In the genomic region with DNA sequence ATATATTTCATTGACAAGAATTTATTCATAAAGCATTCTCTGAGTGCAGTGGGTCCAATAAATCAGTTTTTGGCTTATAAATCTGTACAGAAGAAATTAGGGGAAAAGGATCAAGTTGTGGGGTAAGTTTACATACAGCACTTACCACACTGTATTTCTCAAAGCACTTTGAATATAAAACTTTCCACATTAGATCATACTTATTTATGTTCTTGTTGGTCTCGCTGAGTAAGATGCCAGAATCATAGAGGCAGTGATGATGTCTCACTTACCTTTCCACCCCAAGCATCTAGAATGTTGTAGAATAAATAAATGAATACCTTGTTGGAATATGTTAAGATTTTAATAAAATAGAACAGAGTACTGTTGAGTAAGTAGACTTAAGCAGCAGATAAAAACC, we compare ENCODE assay signal across 22 cellular contexts.
DNase-seq lines count a peak whose midpoint lies in the region; ATAC-seq and TF ChIP-seq lines count a peak whose summit lies in the region.
"Had no signal": no experiment of that assay in that cellular context is flagged by ENCODE, and none has a peak within 500 bp of the region (broad histone marks: within the 10 kb centered on the region; RNA-seq: fewer than 3 reads in every experiment).

No MANE protein-coding gene starts in this region.

- H3K27ac Mint-ChIP-seq in Caco-2 (ENCODE audit: unreplicated experiment), result peak overlapping the region; percentile 76
- H3K27ac Mint-ChIP-seq: B cell; CD4-positive, CD25-positive, alpha-beta regulatory T cell; CD8-positive, alpha-beta T cell had no signal

- CTCF ChIA-PET in Caco-2 (lab: Charles Lee), result interaction anchor here (0.6 kb wide), 1 partner anchor 787 kb away, joined by 7 read pairs; no protein-coding TSS in a partner anchor

- H2BK15ac ChIP-seq in neuronal stem cell (ENCODE audit: low read length), result no peak overlapping the region

- H3K27me3 ChIP-seq in Caco-2 (replicated peaks; ENCODE audit: control insufficient read depth, insufficient read depth, low read length) (no peaks in the 10 kb centered on the region), neuronal stem cell (ENCODE audit: control insufficient read depth in 3 of 3, insufficient read depth in 3 of 3, low read depth in 1 of 3, low read length in 3 of 3) (no peaks in the 10 kb centered on the region), skeletal muscle tissue (ENCODE audit: control insufficient read depth in 3 of 3, insufficient read depth in 3 of 3, low read length in 3 of 3) (no peaks in the 10 kb centered on the region)
- H3K27me3 ChIP-seq: BLaER1 had no signal

- H2AFZ ChIP-seq in neuronal stem cell (ENCODE audit: low read length), result peak overlapping the region; percentile 36

- no peak overlapping the region for H4K8ac ChIP-seq in neuronal stem cell (ENCODE audit: low read depth, low read length)

- intact Hi-C loops in Right ventricle myocardium superior (cut with DNase I), result no loop called here
- intact Hi-C loops in Right ventricle myocardium inferior (cut with DNase I), result loop anchor here (10.0 kb wide), 1 partner anchor 118 kb away; no protein-coding TSS in a partner anchor
- intact Hi-C loops in Caco-2 (cut with micrococcal nuclease; ENCODE audit: unreplicated experiment), result loop anchor here (1.0 kb wide), 2 partner anchors 17 to 57 kb away; no protein-coding TSS in a partner anchor

- no peak overlapping the region for H2BK120ac ChIP-seq in neuronal stem cell (ENCODE audit: low read depth, low read length)

- H3K18ac ChIP-seq in neuronal stem cell (ENCODE audit: low read length), result no peak overlapping the region

- peaks cover 24% of the 10 kb centered on the region for H3K4me1 Mint-ChIP-seq in Caco-2 (ENCODE audit: low read depth, unreplicated experiment)
- H3K4me1 Mint-ChIP-seq: B cell had no signal

- POLR2A ChIA-PET in Caco-2 (lab: Charles Lee), result no interaction called here

- H3K9me3 ChIP-seq in Caco-2, result 0 out of 2 replicates have a peak, but pooled peaks cover 4% of the 10 kb centered on the region
- no peaks in the 10 kb centered on the region for H3K9me3 ChIP-seq in neuronal stem cell (replicated peaks in 1 of 2; ENCODE audit: control insufficient read depth in 2 of 2, insufficient read depth in 1 of 2, low read depth in 1 of 2, low read length in 2 of 2)
- H3K9me3 ChIP-seq in skeletal muscle tissue (ENCODE audit: control insufficient read depth in 3 of 3, low read length in 3 of 3), result no peaks in the 10 kb centered on the region
- H3K9me3 ChIP-seq: BLaER1 had no signal

- H2BK5ac ChIP-seq in neuronal stem cell (ENCODE audit: low read length), result no peak overlapping the region

- H3K4me3 Mint-ChIP-seq in Caco-2 (ENCODE audit: unreplicated experiment), result peak overlapping the region; percentile 50
- H3K4me3 Mint-ChIP-seq: B cell; CD4-positive, CD25-positive, alpha-beta regulatory T cell; CD8-positive, alpha-beta T cell had no signal

- H3K23ac ChIP-seq in neuronal stem cell (ENCODE audit: low read depth, low read length, poor library complexity), result no peak overlapping the region

- WGBS in neuronal stem cell (ENCODE audit: extremely low coverage in 2 of 2, insufficient read length in 2 of 2, insufficient replicate concordance in 1 of 2), 2 donors, result no CpG with 5 or more reads among the region's 1 CpG

- no peak overlapping the region for H2AK5ac ChIP-seq in neuronal stem cell (ENCODE audit: low read depth, low read length)

- no peak overlapping the region for H2BK12ac ChIP-seq in neuronal stem cell (ENCODE audit: low read length)

- no peak overlapping the region for H3K14ac ChIP-seq in neuronal stem cell (ENCODE audit: low read length)

- no peak overlapping the region for H3K4ac ChIP-seq in neuronal stem cell (ENCODE audit: low read length)

- no peaks in the 10 kb centered on the region for H3K9me3 Mint-ChIP-seq in Caco-2 (ENCODE audit: unreplicated experiment)

- no peaks in the 10 kb centered on the region for H3K79me1 ChIP-seq in neuronal stem cell (ENCODE audit: low read depth, low read length)

- no TSS peak for BruUV-seq in Caco-2 (replicated peaks; lab: Mats Ljungman, UMichigan)

- ATAC-seq in Right ventricle myocardium superior (ENCODE audit: poor library complexity) (peak; percentile 21), Right ventricle myocardium inferior (no peak), GM18858 (IDR thresholded peaks at IDR 0.05; ENCODE audit: unreplicated experiment) (no peak)
- ATAC-seq: CD8-positive, alpha-beta T cell; GM12878 had no signal

- H3K27ac ChIP-seq in neuronal stem cell (replicated peaks; ENCODE audit: low read length) (no peak overlapping the region), skeletal muscle tissue (ENCODE audit: low read depth, low read length) (peak overlapping the region; percentile 26)
- H3K27ac ChIP-seq: 22Rv1, BLaER1, C4-2B had no signal

- H3K4me1 ChIP-seq in Caco-2, result peaks cover 15% of the 10 kb centered on the region
- H3K4me1 ChIP-seq in neuronal stem cell (ENCODE audit: control insufficient read depth in 2 of 2, insufficient read depth in 1 of 2, low read depth in 1 of 2, low read length in 2 of 2), result peaks cover 0 to 2% of the 10 kb centered on the region in 2 donors
- peaks cover 0 to 2% (median under 1%) of the 10 kb centered on the region in 3 donors for H3K4me1 ChIP-seq in skeletal muscle tissue (ENCODE audit: control insufficient read depth in 3 of 3, insufficient read depth in 3 of 3, low read length in 3 of 3)
- H3K4me1 ChIP-seq: BLaER1 had no signal

- H3K27me3 Mint-ChIP-seq in Caco-2 (ENCODE audit: insufficient read depth, unreplicated experiment), result no peaks in the 10 kb centered on the region
- H3K27me3 Mint-ChIP-seq: B cell; CD4-positive, CD25-positive, alpha-beta regulatory T cell had no signal

- DNase-seq in Right ventricle myocardium superior, result no peak
- DNase-seq in Right ventricle myocardium inferior (ENCODE audit: missing footprints), result no peak
- no peak for DNase-seq in Caco-2
- DNase-seq in neuronal stem cell (ENCODE audit: low spot score), result no peak
- DNase-seq in mesenteric fat pad (ENCODE audit: low spot score), result no peak
- DNase-seq in SIG-M5 (lab: John Stamatoyannopoulos, UW), result no peak
- DNase-seq: CD4-positive, CD25-positive, alpha-beta regulatory T cell; CD8-positive, alpha-beta T cell; DMS 273 treated with DMSO at 0.1 percent for 48 hours; DMS79; EL; GDM1; GOT3; H7; HCEC 1CT had no signal

- TF ChIP-seq CTCF in Caco-2 (IDR thresholded peaks at IDR 0.05; ENCODE audit: insufficient read depth in 1 of 2, low read depth in 1 of 2, low read length in 1 of 2, severe bottlenecking in 1 of 2, unreplicated experiment in 1 of 2), result no peak

- no peak overlapping the region for H3K4me2 ChIP-seq in neuronal stem cell (ENCODE audit: insufficient read depth, low read length, poor library complexity, severe bottlenecking)
- H3K4me2 ChIP-seq: BLaER1 had no signal

- no peaks in the 10 kb centered on the region for H3K36me3 Mint-ChIP-seq in Caco-2 (ENCODE audit: insufficient read depth, unreplicated experiment)
- H3K36me3 Mint-ChIP-seq: CD4-positive, CD25-positive, alpha-beta regulatory T cell; CD8-positive, alpha-beta T cell had no signal

- H3K4me3 ChIP-seq in Caco-2 (ENCODE audit: low read depth, low read length) (no peak overlapping the region), neuronal stem cell (ENCODE audit: low read length in 2 of 2) (no peak overlapping the region), skeletal muscle tissue (ENCODE audit: low read length in 3 of 3) (no peak overlapping the region)
- H3K4me3 ChIP-seq: BLaER1, GM12878 had no signal

- H3K36me3 ChIP-seq in Caco-2 (ENCODE audit: control insufficient read depth, insufficient read depth, low read length) (no peaks in the 10 kb centered on the region), neuronal stem cell (replicated peaks in 1 of 2; ENCODE audit: control insufficient read depth in 2 of 2, insufficient read depth in 2 of 2, low read length in 2 of 2) (no peaks in the 10 kb centered on the region), skeletal muscle tissue (ENCODE audit: control insufficient read depth in 3 of 3, insufficient read depth in 3 of 3, low read length in 3 of 3) (no peaks in the 10 kb centered on the region)
- H3K36me3 ChIP-seq: BLaER1 had no signal

- H4K91ac ChIP-seq in neuronal stem cell (ENCODE audit: low read depth, low read length, poor library complexity), result no peak overlapping the region

- H3K9ac ChIP-seq in neuronal stem cell (ENCODE audit: low read depth, low read length, poor library complexity), result no peak overlapping the region
- H3K9ac ChIP-seq in skeletal muscle tissue (ENCODE audit: low read depth in 1 of 3, low read length in 3 of 3), result no peak overlapping the region
- H3K9ac ChIP-seq: BLaER1 had no signal
